In genomic region chr7:2873686-2874551, GRCh38 we compare ENCODE assay signal across 7 cellular contexts. TPM values are rescaled to one million over a fixed set of nuclear protein-coding genes. Genes with fewer than 3 reads are reported as not detected.
DNase-seq lines count a peak whose midpoint lies in the region; ATAC-seq, FAIRE-seq and TF ChIP-seq lines count a peak whose summit lies in the region.

No MANE protein-coding gene starts in this region.

- DNase-seq in NAMALWA (ENCODE audit: low spot score) = peak; percentile 83
- DNase-seq in T47D (ENCODE audit: low read depth in 1 of 2, low spot score in 1 of 2) = peak; percentile 57 to 76
- peak; percentile 55 for DNase-seq in myocyte (ENCODE audit: low read depth)
- DNase-seq in ureter (ENCODE audit: low spot score) = no peak
- DNase-seq in Peyer's patch = no peak

- H3K27ac ChIP-seq in Peyer's patch = no peak overlapping the region

- TF ChIP-seq CTCF in Peyer's patch (IDR thresholded peaks at IDR 0.05) = no peak

- no peak for ATAC-seq in HG03135 (IDR thresholded peaks at IDR 0.05; ENCODE audit: unreplicated experiment)

- H3K36me3 ChIP-seq in Peyer's patch = no peaks in the 10 kb centered on the region

- H3K27me3 ChIP-seq in Peyer's patch = no peaks in the 10 kb centered on the region

- no peaks in the 10 kb centered on the region for H3K9me3 ChIP-seq in Peyer's patch

- in situ Hi-C loops in T47D (cut with HindIII; ENCODE audit: low pct_unique_long_range_greater_than_20kb, low sequenced_read_pairs) = no loop called here

- H3K4me3 ChIP-seq in Peyer's patch = no peak overlapping the region

- no peak for TF ChIP-seq POLR2A in Peyer's patch (IDR thresholded peaks at IDR 0.05)

- H3K4me1 ChIP-seq in Peyer's patch = peaks cover 0 to 8% (median 0%) of the 10 kb centered on the region in 4 donors

- peak; percentile 59 for FAIRE-seq in G401.6 (lab: Jason Lieb, UNC)

RNA-seq across cellular contexts. Expression of gene GNA12, which starts 29.8 kb away (rescaled TPM):
- total RNA-seq in myocyte (10.2 and 14.3 TPM in 2 replicates), ureter (41.8 TPM), Peyer's patch (10 to 100 TPM; 11.0 to 68.5 (median 20.4) TPM)
- 72.1 TPM for polyA plus RNA-seq in myocyte (2012)

Comparison
In these comparisons a context has a peak if more than half of its experiments do, and no peak if none do; other contexts are left out.
1. DNase-seq: peak in NAMALWA (single experiment), T47D (2 of 2) and myocyte (single experiment); none in ureter (single experiment) and Peyer's patch (0 of 3).